ENCODE assay signal across 8 cellular contexts in genomic region chr7:114930829-114931655, GRCh38. TPM values are rescaled to one million over a fixed set of nuclear protein-coding genes. Genes with fewer than 3 reads are reported as not detected.
DNase-seq lines count a peak whose midpoint lies in the region; ATAC-seq, FAIRE-seq and TF ChIP-seq lines count a peak whose summit lies in the region.

No MANE protein-coding gene starts in this region.

- H3K4me3 ChIP-seq in colonic mucosa (no peak overlapping the region), heart left ventricle (no peak overlapping the region)

- H3K9me3 ChIP-seq in colonic mucosa = no peaks in the 10 kb centered on the region
- H3K9me3 ChIP-seq in heart left ventricle = no peaks in the 10 kb centered on the region

- no peaks in the 10 kb centered on the region for H3K4me1 ChIP-seq in colonic mucosa
- peaks cover 4 to 99% (median 47%) of the 10 kb centered on the region in 12 donors for H3K4me1 ChIP-seq in heart left ventricle

- H3K9ac ChIP-seq in colonic mucosa (ENCODE audit: low read depth in 2 of 2, low read length in 2 of 2) = no peak overlapping the region

- intact Hi-C loops in colonic mucosa (cut with DNase I) = no loop called here
- intact Hi-C loops in posterior vena cava (cut with DNase I) = no loop called here
- intact Hi-C loops in heart left ventricle (cut with DNase I) = no loop called here

- DNase-seq in AML-193 (lab: John Stamatoyannopoulos, UW) (peak; percentile 51 to 60), colonic mucosa (no peak), posterior vena cava (ENCODE audit: low spot score) (no peak), GM12892 (ENCODE audit: insufficient read length) (no peak), heart left ventricle (no peak)
- DNase-seq in stimulated activated CD4-positive, alpha-beta T cell treated with anti-CD3 and anti-CD28 coated beads, Interleukin-2, amount 100 ng/mL, for 24 hours = no peak

- no peak for FAIRE-seq in GM12892 (lab: Jason Lieb, UNC)

- TF ChIP-seq POLR2A in GM12892 (IDR thresholded peaks at IDR 0.05; ENCODE audit: low read depth, low read length) (no peak), heart left ventricle (IDR thresholded peaks at IDR 0.05) (no peak)

- H3K27ac ChIP-seq in colonic mucosa (peak overlapping the region; percentile 33), heart left ventricle (peak overlapping the region in 3 of 12 donors; percentile 21 to 80 (median 26))

- H3K27me3 ChIP-seq in colonic mucosa (no peaks in the 10 kb centered on the region), heart left ventricle (no peaks in the 10 kb centered on the region)

- H3K36me3 ChIP-seq in colonic mucosa (no peaks in the 10 kb centered on the region), heart left ventricle (peaks cover 0 to 6% (median 0%) of the 10 kb centered on the region in 9 donors)

- TF ChIP-seq CTCF in colonic mucosa (IDR thresholded peaks at IDR 0.05) (no peak), heart left ventricle (IDR thresholded peaks at IDR 0.05) (no peak)

- 67 to 76% (median 70%) methylated on average over 6 of the region's 6 CpGs for WGBS in heart left ventricle, 4 donors

- ATAC-seq in GM19467 (IDR thresholded peaks at IDR 0.05; ENCODE audit: unreplicated experiment) (peak; percentile 44), HG03469 (IDR thresholded peaks at IDR 0.05; ENCODE audit: unreplicated experiment) (peak; percentile 28), heart left ventricle (no peak)

RNA-seq across cellular contexts. Expression of gene MDFIC, which starts 9.1 kb away (rescaled TPM):
- total RNA-seq in colonic mucosa = 1 to 10 TPM; 8.5 to 9.1 TPM
- 10 to 100 TPM; 27.0 to 28.7 TPM for total RNA-seq in posterior vena cava
- 76.6 TPM for polyA plus RNA-seq in GM12892 (2012; ENCODE audit: missing spikeins)
- total RNA-seq in heart left ventricle = 10 to 100 TPM; 20.6 to 51.8 (median 34.5) TPM
- polyA plus RNA-seq in heart left ventricle = 10 to 100 TPM; 11.2 to 12.6 TPM

Comparison
In these comparisons a context has a peak if more than half of its experiments do, and no peak if none do; other contexts are left out.
1. DNase-seq: peak in AML-193 (2 of 2); none in colonic mucosa (single experiment), stimulated activated CD4-positive, alpha-beta T cell treated with anti-CD3 and anti-CD28 coated beads, Interleukin-2, amount 100 ng/mL, for 24 hours (0 of 2), posterior vena cava (single experiment), GM12892 (single experiment) and heart left ventricle (0 of 5).
2. ATAC-seq: peak in GM19467 (single experiment) and HG03469 (single experiment); none in heart left ventricle (0 of 4).